In the genomic region with DNA sequence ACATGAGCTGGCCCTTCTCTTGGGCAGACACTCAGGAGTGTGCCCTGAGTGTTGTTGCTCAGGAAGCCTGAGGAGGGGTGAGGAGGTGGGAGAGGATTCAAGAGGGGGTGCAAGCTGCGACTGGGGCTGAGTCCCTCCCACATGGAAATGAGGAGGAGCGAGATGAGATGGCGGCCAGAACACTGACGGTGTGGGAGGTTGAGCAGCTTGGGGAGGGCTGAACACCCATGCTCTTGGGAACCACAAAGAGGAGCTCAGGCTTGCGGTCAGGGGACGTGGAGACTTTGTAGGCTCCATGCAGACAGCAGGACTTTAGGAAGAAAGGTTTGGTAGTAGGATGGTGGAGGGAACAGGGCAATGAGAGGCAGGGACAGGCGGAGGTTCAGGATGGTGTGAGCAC, we compare ENCODE assay signal across 1 cellular context.
TF ChIP-seq lines count a peak whose summit lies in the region.

No MANE protein-coding gene starts in this region.

TF ChIP-seq in HepG2, 621 proteins besides CTCF, POLR2A, EP300 and RAD21 (continued from another document):
- TF ChIP-seq, protein P1, sequence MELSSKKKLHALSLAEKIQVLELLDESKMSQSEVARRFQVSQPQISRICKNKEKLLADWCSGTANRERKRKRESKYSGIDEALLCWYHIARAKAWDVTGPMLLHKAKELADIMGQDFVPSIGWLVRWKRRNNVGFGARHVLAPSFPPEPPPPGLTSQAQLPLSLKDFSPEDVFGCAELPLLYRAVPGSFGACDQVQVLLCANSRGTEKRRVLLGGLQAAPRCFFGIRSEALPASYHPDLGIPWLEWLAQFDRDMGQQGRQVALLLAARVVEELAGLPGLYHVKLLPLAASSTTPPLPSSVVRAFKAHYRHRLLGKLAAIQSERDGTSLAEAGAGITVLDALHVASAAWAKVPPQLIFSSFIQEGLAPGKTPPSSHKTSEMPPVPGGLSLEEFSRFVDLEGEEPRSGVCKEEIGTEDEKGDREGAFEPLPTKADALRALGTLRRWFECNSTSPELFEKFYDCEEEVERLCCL (CRISPR knock-in tag; IDR thresholded peaks at IDR 0.05; ENCODE audit: borderline replicate concordance): no peak
- TF ChIP-seq SETDB1 (CRISPR knock-in tag; IDR thresholded peaks at IDR 0.05; ENCODE audit: borderline replicate concordance) (no peak), POLR2AphosphoS2 (IDR thresholded peaks at IDR 0.05; ENCODE audit: low read depth, low read length) (no peak)
- TF ChIP-seq, protein P2, sequence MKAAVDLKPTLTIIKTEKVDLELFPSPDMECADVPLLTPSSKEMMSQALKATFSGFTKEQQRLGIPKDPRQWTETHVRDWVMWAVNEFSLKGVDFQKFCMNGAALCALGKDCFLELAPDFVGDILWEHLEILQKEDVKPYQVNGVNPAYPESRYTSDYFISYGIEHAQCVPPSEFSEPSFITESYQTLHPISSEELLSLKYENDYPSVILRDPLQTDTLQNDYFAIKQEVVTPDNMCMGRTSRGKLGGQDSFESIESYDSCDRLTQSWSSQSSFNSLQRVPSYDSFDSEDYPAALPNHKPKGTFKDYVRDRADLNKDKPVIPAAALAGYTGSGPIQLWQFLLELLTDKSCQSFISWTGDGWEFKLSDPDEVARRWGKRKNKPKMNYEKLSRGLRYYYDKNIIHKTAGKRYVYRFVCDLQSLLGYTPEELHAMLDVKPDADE (CRISPR knock-in tag; IDR thresholded peaks at IDR 0.05): no peak
TF ChIP-seq in HepG2: peak in this region for 0.
